1 cellular context compared by ENCODE assay signal in genomic region chr3:156728267-156728985, GRCh38.
TF ChIP-seq lines count a peak whose summit lies in the region.

No MANE protein-coding gene starts in this region.

TF ChIP-seq in HepG2, 621 proteins besides CTCF, POLR2A, EP300 and RAD21 (continued from another document and continues in another):
- TF ChIP-seq ZBTB46 (CRISPR knock-in tag; IDR thresholded peaks at IDR 0.05; ENCODE audit: borderline replicate concordance), result no peak
- peak; percentile 82 for TF ChIP-seq TEAD3 (CRISPR knock-in tag; optimal IDR thresholded peaks at IDR 0.05; ENCODE audit: borderline replicate concordance)
- TF ChIP-seq IRX3 (CRISPR knock-in tag; IDR thresholded peaks at IDR 0.05; ENCODE audit: borderline replicate concordance, low read depth), result no peak
- no peak for TF ChIP-seq ZNF160 (CRISPR knock-in tag; IDR thresholded peaks at IDR 0.05)
- TF ChIP-seq MED13 (CRISPR knock-in tag; IDR thresholded peaks at IDR 0.05), result no peak
- no peak for TF ChIP-seq ZNF317 (CRISPR knock-in tag; IDR thresholded peaks at IDR 0.05)
- TF ChIP-seq MXD1 (CRISPR knock-in tag; IDR thresholded peaks at IDR 0.05), result no peak
- no peak for TF ChIP-seq HNRNPUL1 (IDR thresholded peaks at IDR 0.05; ENCODE audit: low read depth, low read length)
- no peak for TF ChIP-seq HNRNPLL (IDR thresholded peaks at IDR 0.05; ENCODE audit: low read depth, low read length, poor library complexity, severe bottlenecking)
- peak; percentile 53; the same call in 1 of the 2 replicates for TF ChIP-seq ZNF205 (CRISPR knock-in tag; IDR thresholded peaks at IDR 0.05)
- TF ChIP-seq ZNF788 (CRISPR knock-in tag; IDR thresholded peaks at IDR 0.05; ENCODE audit: borderline replicate concordance), result peak; percentile 79; the same call in 1 of the 2 replicates
- TF ChIP-seq MTERF4 (CRISPR knock-in tag; IDR thresholded peaks at IDR 0.05), result no peak
- TF ChIP-seq CEBPB (IDR thresholded peaks at IDR 0.05; ENCODE audit: borderline replicate concordance, low read depth, low read length), result peak; percentile 17; the same call in 1 of the 2 replicates
- TF ChIP-seq ZNF20 (CRISPR knock-in tag; IDR thresholded peaks at IDR 0.05), result no peak
- TF ChIP-seq THAP7 (CRISPR knock-in tag; IDR thresholded peaks at IDR 0.05), result no peak
- TF ChIP-seq RFX1 (IDR thresholded peaks at IDR 0.05), result peak; percentile 42; the same call in 1 of the 2 replicates
- no peak for TF ChIP-seq NFKB2 (CRISPR knock-in tag; IDR thresholded peaks at IDR 0.05; ENCODE audit: borderline replicate concordance)
- peak; percentile 49; the same call in 1 of the 2 replicates for TF ChIP-seq KDM1A (CRISPR knock-in tag; IDR thresholded peaks at IDR 0.05)
- TF ChIP-seq ZNF260 (CRISPR knock-in tag; IDR thresholded peaks at IDR 0.05; ENCODE audit: borderline replicate concordance, low read depth), result no peak
- peak; percentile 34; the same call in 1 of the 2 replicates for TF ChIP-seq BRCA1 (CRISPR knock-in tag; IDR thresholded peaks at IDR 0.05)
- TF ChIP-seq RFXANK (CRISPR knock-in tag; IDR thresholded peaks at IDR 0.05), result no peak
- TF ChIP-seq DBP (CRISPR knock-in tag; IDR thresholded peaks at IDR 0.05; ENCODE audit: not compliant biosample characterization), result no peak
- TF ChIP-seq PAXIP1 (CRISPR knock-in tag; conservative IDR thresholded peaks at IDR 0.05), result peak; percentile 96
- no peak for TF ChIP-seq ZBTB4 (CRISPR knock-in tag; IDR thresholded peaks at IDR 0.05; ENCODE audit: borderline replicate concordance)
- no peak for TF ChIP-seq ZBTB1 (CRISPR knock-in tag; IDR thresholded peaks at IDR 0.05; ENCODE audit: borderline replicate concordance)
- TF ChIP-seq ZBTB43 (CRISPR knock-in tag; conservative IDR thresholded peaks at IDR 0.05), result 0 out of 2 replicates have a peak, but pooled peaks have one; percentile 36
- peak; percentile 77; the same call in 1 of the 2 replicates for TF ChIP-seq ZNF264 (CRISPR knock-in tag; IDR thresholded peaks at IDR 0.05)
- TF ChIP-seq SIN3A (IDR thresholded peaks at IDR 0.05; ENCODE audit: borderline replicate concordance, low read depth, low read length), result peak; percentile 86; the same call in 1 of the 2 replicates
- TF ChIP-seq ZNF703 (CRISPR knock-in tag; IDR thresholded peaks at IDR 0.05; ENCODE audit: borderline replicate concordance), result no peak
- no peak for TF ChIP-seq PTBP1 (IDR thresholded peaks at IDR 0.05; ENCODE audit: low read depth, low read length, poor library complexity, severe bottlenecking)
- TF ChIP-seq ZNF883 (CRISPR knock-in tag; IDR thresholded peaks at IDR 0.05; ENCODE audit: not compliant biosample characterization), result no peak
- TF ChIP-seq TRIM22 (IDR thresholded peaks at IDR 0.05), result no peak
- no peak for TF ChIP-seq RELA (CRISPR knock-in tag; IDR thresholded peaks at IDR 0.05)
- no peak for TF ChIP-seq MTA3 (CRISPR knock-in tag; IDR thresholded peaks at IDR 0.05)
- TF ChIP-seq ZFP1 (CRISPR knock-in tag; IDR thresholded peaks at IDR 0.05), result peak; percentile 53; the same call in 1 of the 2 replicates
- TF ChIP-seq ZFP36L1 (CRISPR knock-in tag; IDR thresholded peaks at IDR 0.05), result peak; percentile 77; the same call in 1 of the 2 replicates
- TF ChIP-seq TAF1 (CRISPR knock-in tag; IDR thresholded peaks at IDR 0.05), result no peak
- no peak for TF ChIP-seq TOPORS (CRISPR knock-in tag; IDR thresholded peaks at IDR 0.05)
- TF ChIP-seq RBAK (CRISPR knock-in tag; IDR thresholded peaks at IDR 0.05), result no peak
- peak; percentile 88; the same call in 1 of the 2 replicates for TF ChIP-seq DPF2 (CRISPR knock-in tag; IDR thresholded peaks at IDR 0.05; ENCODE audit: borderline replicate concordance, low read depth)
- peak; percentile 69 for TF ChIP-seq NCOA2 (CRISPR knock-in tag; IDR thresholded peaks at IDR 0.05)
- TF ChIP-seq NFIC (IDR thresholded peaks at IDR 0.05; ENCODE audit: low read length), result peak; percentile 65
- no peak for TF ChIP-seq JARID2 (CRISPR knock-in tag; IDR thresholded peaks at IDR 0.05; ENCODE audit: insufficient replicate concordance)
- TF ChIP-seq RBFOX2 (IDR thresholded peaks at IDR 0.05; ENCODE audit: low read depth, low read length), result no peak
- no peak for TF ChIP-seq CHD4 (IDR thresholded peaks at IDR 0.05; ENCODE audit: borderline replicate concordance, low read length)
- no peak; the same call in 1 of the 2 replicates for TF ChIP-seq ZNF230 (CRISPR knock-in tag; IDR thresholded peaks at IDR 0.05)
- TF ChIP-seq KLF12 (CRISPR knock-in tag; IDR thresholded peaks at IDR 0.05; ENCODE audit: borderline replicate concordance), result no peak
- no peak for TF ChIP-seq ZNF678 (CRISPR knock-in tag; IDR thresholded peaks at IDR 0.05)
- no peak for TF ChIP-seq GABPA (IDR thresholded peaks at IDR 0.05; ENCODE audit: low read depth, low read length)
- TF ChIP-seq GABPA (CRISPR knock-in tag; IDR thresholded peaks at IDR 0.05; ENCODE audit: low read depth), result no peak
- TF ChIP-seq ZNF674 (CRISPR knock-in tag; IDR thresholded peaks at IDR 0.05; ENCODE audit: low read depth), result no peak
- no peak for TF ChIP-seq HNRNPH1 (optimal IDR thresholded peaks at IDR 0.05; ENCODE audit: low read depth, low read length)
- peak; percentile 76 for TF ChIP-seq YEATS4 (CRISPR knock-in tag; IDR thresholded peaks at IDR 0.05; ENCODE audit: borderline replicate concordance)
- TF ChIP-seq NCOA5 (CRISPR knock-in tag; IDR thresholded peaks at IDR 0.05), result no peak
- no peak for TF ChIP-seq ZFP90 (CRISPR knock-in tag; IDR thresholded peaks at IDR 0.05; ENCODE audit: borderline replicate concordance)
- no peak for TF ChIP-seq PBX3 (CRISPR knock-in tag; IDR thresholded peaks at IDR 0.05; ENCODE audit: borderline replicate concordance)
